ENCODE assay signal across 19 cellular contexts in the genomic region with DNA sequence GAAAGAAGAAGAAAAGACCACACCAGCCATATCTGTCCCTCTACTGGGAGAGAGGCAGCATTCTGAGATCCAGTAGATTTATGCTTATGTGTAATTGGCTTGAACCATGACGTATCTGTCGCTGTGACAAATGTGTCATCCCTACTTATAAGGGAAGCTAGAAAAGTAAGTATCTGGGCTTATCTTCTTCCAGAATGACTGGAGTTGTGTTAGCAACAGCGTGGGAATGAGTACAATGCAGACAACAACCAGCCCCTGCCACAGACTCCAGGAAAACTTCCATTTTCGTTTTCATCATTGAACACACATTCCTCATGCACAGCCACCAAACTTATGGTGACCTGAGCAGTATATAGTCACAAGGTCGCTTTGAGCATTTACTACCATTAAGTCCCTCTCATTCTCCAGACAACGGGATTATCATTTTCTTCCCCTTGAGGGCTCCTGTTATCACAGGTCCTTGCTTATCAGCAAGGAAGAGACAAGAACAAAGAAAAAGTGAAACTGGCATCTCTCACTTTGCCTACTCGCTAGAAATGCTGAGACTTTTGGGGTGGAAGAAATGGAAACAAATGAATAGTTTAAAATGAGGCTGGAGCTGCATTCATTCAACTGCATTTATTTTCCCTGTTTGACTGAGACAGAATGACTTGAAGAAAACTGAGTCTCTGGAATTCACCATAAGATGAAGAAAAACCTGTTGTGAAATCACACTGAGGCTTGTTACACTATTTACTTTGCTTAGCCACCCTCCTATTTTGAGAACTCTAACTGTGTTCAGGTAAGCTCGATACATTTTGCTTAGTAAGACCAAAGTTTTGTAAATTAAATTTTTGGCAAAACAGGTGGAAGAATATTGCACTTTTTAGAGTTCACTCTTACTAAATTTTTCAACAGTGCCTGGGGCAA.
DNase-seq lines count a peak whose midpoint lies in the region; ATAC-seq, FAIRE-seq and TF ChIP-seq lines count a peak whose summit lies in the region.
"Had no signal": no experiment of that assay in that cellular context is flagged by ENCODE, and none has a peak within 500 bp of the region (broad histone marks: within the 10 kb centered on the region; RNA-seq: fewer than 3 reads in every experiment).

No MANE protein-coding gene starts in this region.

- ATAC-seq in lower lobe of right lung: peak; percentile 13 to 54
- no peak for ATAC-seq in mucosa of descending colon
- ATAC-seq in HG02981 (IDR thresholded peaks at IDR 0.05; ENCODE audit: unreplicated experiment): no peak
- ATAC-seq: effector memory CD8-positive, alpha-beta T cell had no signal

- H3K4me1 ChIP-seq in adipocyte (ENCODE audit: control insufficient read depth, insufficient read depth, low read length) (no peaks in the 10 kb centered on the region), lower lobe of right lung (peaks cover 5% of the 10 kb centered on the region), mucosa of descending colon (ENCODE audit: low read depth) (no peaks in the 10 kb centered on the region)

- intact Hi-C loops in lower lobe of right lung (cut with DNase I): no loop called here
- intact Hi-C loops in mucosa of descending colon (cut with DNase I, micrococcal nuclease): no loop called here

- no peak overlapping the region for H3K4me3 ChIP-seq in adipocyte (ENCODE audit: low read length)
- H3K4me3 ChIP-seq in lower lobe of right lung: peak overlapping the region; percentile 22
- H3K4me3 ChIP-seq in mucosa of descending colon: no peak overlapping the region
- H3K4me3 ChIP-seq: GM23248, SK-N-MC had no signal

- H3K9ac ChIP-seq in adipocyte (ENCODE audit: low read length): no peak overlapping the region
- H3K9ac ChIP-seq: GM23248 had no signal

- H3K36me3 ChIP-seq in adipocyte (ENCODE audit: control insufficient read depth, insufficient read depth, low read length, severe bottlenecking) (no peaks in the 10 kb centered on the region), lower lobe of right lung (no peaks in the 10 kb centered on the region), mucosa of descending colon (ENCODE audit: low read depth) (no peaks in the 10 kb centered on the region)

- peak; percentile 53 for FAIRE-seq in D721Med (lab: Jason Lieb, UNC)
- no peak for FAIRE-seq in GM12892 (lab: Jason Lieb, UNC)
- FAIRE-seq: urothelium cell line had no signal

- no peak for TF ChIP-seq CTCF in D721Med (IDR thresholded peaks at IDR 0.05; ENCODE audit: insufficient read depth, missing control alignments)
- TF ChIP-seq CTCF in lower lobe of right lung (IDR thresholded peaks at IDR 0.05): no peak
- TF ChIP-seq CTCF in mucosa of descending colon (IDR thresholded peaks at IDR 0.05): no peak

- H3K27ac ChIP-seq in lower lobe of right lung: no peak overlapping the region
- H3K27ac ChIP-seq: GM23248, SK-N-MC, VCaP had no signal

- DNase-seq in D721Med (ENCODE audit: insufficient read length, low spot score): no peak
- DNase-seq in LoVo (ENCODE audit: low spot score): peak; percentile 29
- DNase-seq in adipocyte (ENCODE audit: low read depth): peak; percentile 16
- DNase-seq in lower lobe of right lung: no peak
- DNase-seq in mucosa of descending colon: no peak
- no peak for DNase-seq in GM12892 (ENCODE audit: insufficient read length)
- no peak for DNase-seq in stimulated activated CD4-positive, alpha-beta T cell treated with anti-CD3 and anti-CD28 coated beads, Interleukin-15, amount 100 ng/mL, for 24 hours
- DNase-seq: activated gamma-delta T cell treated with Interleukin-2 at 50 U/mL for 16 hours; DMS 273 treated with DMSO at 0.1 percent for 48 hours; effector memory CD8-positive, alpha-beta T cell; foreskin melanocyte; GM23248; NCI-H2171 treated with DMSO at 0.1 percent for 48 hours; nucleus accumbens; stimulated activated naive CD4-positive, alpha-beta T cell treated with Interleukin-2 at 50 U/mL for 16 hours had no signal

- no peak for TF ChIP-seq POLR2A in GM12892 (IDR thresholded peaks at IDR 0.05; ENCODE audit: low read depth, low read length)

- H3K27me3 ChIP-seq in adipocyte (replicated peaks; ENCODE audit: control insufficient read depth, insufficient read depth, low read length) (peaks cover 3% of the 10 kb centered on the region), lower lobe of right lung (ENCODE audit: low read depth) (peaks cover 3% of the 10 kb centered on the region)

- H3K9me3 ChIP-seq in adipocyte (ENCODE audit: control insufficient read depth, low read length) (no peaks in the 10 kb centered on the region), lower lobe of right lung (no peaks in the 10 kb centered on the region), mucosa of descending colon (no peaks in the 10 kb centered on the region)

Comparison
In these comparisons a context has a peak if more than half of its experiments do, and no peak if none do; other contexts are left out.
1. DNase-seq: peak in LoVo (single experiment) and adipocyte (single experiment); none in D721Med (single experiment), lower lobe of right lung (single experiment), mucosa of descending colon (0 of 3), GM12892 (single experiment) and stimulated activated CD4-positive, alpha-beta T cell treated with anti-CD3 and anti-CD28 coated beads, Interleukin-15, amount 100 ng/mL, for 24 hours (single experiment).
2. ATAC-seq: peak in lower lobe of right lung (2 of 2); none in mucosa of descending colon (single experiment) and HG02981 (single experiment).